10 cellular contexts compared by ENCODE assay signal in genomic region chr17:45282683-45283644, GRCh38. TPM values are rescaled to one million over a fixed set of nuclear protein-coding genes. Genes with fewer than 3 reads are reported as not detected.
DNase-seq lines count a peak whose midpoint lies in the region; ATAC-seq and TF ChIP-seq lines count a peak whose summit lies in the region.
"Had no signal": no experiment of that assay in that cellular context is flagged by ENCODE, and none has a peak within 500 bp of the region (broad histone marks: within the 10 kb centered on the region; RNA-seq: fewer than 3 reads in every experiment).

No MANE protein-coding gene starts in this region.

- no peak overlapping the region for H3K4me3 Mint-ChIP-seq in activated T-cell treated with anti-CD3 and anti-CD28 coated beads, Interleukin-2, amount 50 U/mL, for 72 hours
- H3K4me3 Mint-ChIP-seq in activated naive CD8-positive, alpha-beta T cell treated with anti-CD3 and anti-CD28 coated beads for 36 hours, result no peak overlapping the region

- ATAC-seq in activated T-cell treated with anti-CD3 and anti-CD28 coated beads, Interleukin-2, amount 50 U/mL, for 72 hours (replicated peaks in 1 of 2), result no peak
- ATAC-seq in upper lobe of left lung (ENCODE audit: low FRiP score in 2 of 2) (peak; percentile 19 to 82), HG03469 (IDR thresholded peaks at IDR 0.05; ENCODE audit: unreplicated experiment) (no peak)

- H3K27ac ChIP-seq in upper lobe of left lung (peak overlapping the region; percentile 20 to 52 (median 30)), SK-N-SH (ENCODE audit: low read depth in 2 of 2, low read length in 1 of 2) (no peak overlapping the region), thyroid gland (peak overlapping the region in 1 of 3 donors; percentile 25)

- no peak for TF ChIP-seq RAD21 in SK-N-SH (IDR thresholded peaks at IDR 0.05; ENCODE audit: low read length)

- H2AFZ ChIP-seq in SK-N-SH (ENCODE audit: low read depth), result no peak overlapping the region

- TF ChIP-seq POLR2A in upper lobe of left lung (IDR thresholded peaks at IDR 0.05) (no peak), thyroid gland (IDR thresholded peaks at IDR 0.05) (no peak)

- CTCF ChIA-PET in SK-N-SH (lab: Yijun Ruan, JAX), result interaction anchor here (0.8 to 1.7 kb wide), 9 partner anchors 17 to 111 kb away, joined by 3 to 12 read pairs (median 4); partner anchors contain the start of gene MAP3K14

- TF ChIP-seq CTCF in upper lobe of left lung (IDR thresholded peaks at IDR 0.05) (no peak), SK-N-SH (IDR thresholded peaks at IDR 0.05) (no peak), thyroid gland (IDR thresholded peaks at IDR 0.05) (no peak)

- H3K27me3 ChIP-seq in upper lobe of left lung, result no peaks in the 10 kb centered on the region
- H3K27me3 ChIP-seq in SK-N-SH (ENCODE audit: insufficient read depth), result no peaks in the 10 kb centered on the region
- no peaks in the 10 kb centered on the region for H3K27me3 ChIP-seq in thyroid gland

- no peak for TF ChIP-seq EP300 in upper lobe of left lung (IDR thresholded peaks at IDR 0.05)
- TF ChIP-seq EP300 in SK-N-SH (IDR thresholded peaks at IDR 0.05; ENCODE audit: borderline replicate concordance in 1 of 2, low read depth in 1 of 2, low read length in 1 of 2), result no peak

- WGBS in upper lobe of left lung, 2 donors, result 66 to 71% methylated on average over 16 to 21 of the region's 21 CpGs
- WGBS in SK-N-SH (ENCODE audit: low lambda C conversion rate), result 86% methylated on average over 20 of the region's 21 CpGs
- WGBS in thyroid gland, 2 donors, result 73 to 83% methylated on average over 15 to 21 of the region's 21 CpGs

- no peaks in the 10 kb centered on the region for H3K9me2 ChIP-seq in SK-N-SH

- H3F3A ChIP-seq in SK-N-SH (replicated peaks; ENCODE audit: insufficient read depth), result peaks cover 32% of the 10 kb centered on the region

- peaks cover 20 to 30% of the 10 kb centered on the region in 2 donors for H3K36me3 Mint-ChIP-seq in activated T-cell treated with anti-CD3 and anti-CD28 coated beads, Interleukin-2, amount 50 U/mL, for 72 hours (ENCODE audit: insufficient read depth in 2 of 2)
- peaks cover 19% of the 10 kb centered on the region for H3K36me3 Mint-ChIP-seq in activated naive CD8-positive, alpha-beta T cell treated with anti-CD3 and anti-CD28 coated beads for 36 hours

- H3K9me3 Mint-ChIP-seq in activated T-cell treated with anti-CD3 and anti-CD28 coated beads, Interleukin-2, amount 50 U/mL, for 72 hours, result no peaks in the 10 kb centered on the region
- no peaks in the 10 kb centered on the region for H3K9me3 Mint-ChIP-seq in activated naive CD8-positive, alpha-beta T cell treated with anti-CD3 and anti-CD28 coated beads for 36 hours

- peak overlapping the region; percentile 67 for H3K27ac Mint-ChIP-seq in activated T-cell treated with anti-CD3 and anti-CD28 coated beads, Interleukin-2, amount 50 U/mL, for 72 hours
- H3K27ac Mint-ChIP-seq in activated naive CD8-positive, alpha-beta T cell treated with anti-CD3 and anti-CD28 coated beads for 36 hours, result peak overlapping the region; percentile 29

- H3K9me3 ChIP-seq in upper lobe of left lung (no peaks in the 10 kb centered on the region), SK-N-SH (no peaks in the 10 kb centered on the region), thyroid gland (no peaks in the 10 kb centered on the region)

- H3K4me1 Mint-ChIP-seq in activated T-cell treated with anti-CD3 and anti-CD28 coated beads, Interleukin-2, amount 50 U/mL, for 72 hours (ENCODE audit: low read depth), result peaks cover 28% of the 10 kb centered on the region
- H3K4me1 Mint-ChIP-seq in activated naive CD8-positive, alpha-beta T cell treated with anti-CD3 and anti-CD28 coated beads for 36 hours, result peaks cover 11% of the 10 kb centered on the region

- H3K9ac ChIP-seq in SK-N-SH, result no peak overlapping the region

- H3K79me2 ChIP-seq in SK-N-SH (ENCODE audit: insufficient read depth), result peaks cover 8% of the 10 kb centered on the region; the same call in 1 of the 2 replicates

- intact Hi-C loops in thyroid gland (cut with DNase I), result loop anchor here (5.0 kb wide), 1 partner anchor 34 kb away; the partner anchor contains the start of gene MAP3K14

- DNase-seq in activated T-cell treated with anti-CD3 and anti-CD28 coated beads, Interleukin-2, amount 50 U/mL, for 72 hours, result no peak
- DNase-seq in activated T-cell treated with anti-CD3 and anti-CD28 coated beads for 4 hours, result no peak
- DNase-seq in activated naive CD8-positive, alpha-beta T cell treated with anti-CD3 and anti-CD28 coated beads for 36 hours, result no peak
- DNase-seq in left kidney (ENCODE audit: low read depth, low spot score), result peak; percentile 43
- peak in 1 of 2 donors; percentile 65 for DNase-seq in upper lobe of left lung
- no peak for DNase-seq in SK-N-SH
- DNase-seq in thyroid gland, result no peak
- DNase-seq: C1 segment of cervical spinal cord, SIG-M5 had no signal

- H3K4me2 ChIP-seq in SK-N-SH, result no peak overlapping the region

- no peaks in the 10 kb centered on the region for H3K27me3 Mint-ChIP-seq in activated T-cell treated with anti-CD3 and anti-CD28 coated beads, Interleukin-2, amount 50 U/mL, for 72 hours (ENCODE audit: low read depth)
- H3K27me3 Mint-ChIP-seq in activated naive CD8-positive, alpha-beta T cell treated with anti-CD3 and anti-CD28 coated beads for 36 hours, result no peaks in the 10 kb centered on the region

- POLR2A ChIA-PET in SK-N-SH (lab: Yijun Ruan, JAX), result interaction anchor here (0.6 kb wide), 1 partner anchor 10 kb away, joined by 4 read pairs; no protein-coding TSS in a partner anchor

- H3K4me1 ChIP-seq in upper lobe of left lung, result peaks cover 17 to 27% (median 25%) of the 10 kb centered on the region in 4 donors
- peaks cover 0 to 23% of the 10 kb centered on the region in 2 experiments; a peak in 2 of 4 replicates for H3K4me1 ChIP-seq in SK-N-SH (ENCODE audit: control insufficient read depth in 1 of 2, insufficient read depth in 2 of 2, low read depth in 1 of 2, low read length in 1 of 2)
- peaks cover 14 to 22% of the 10 kb centered on the region in 2 donors for H3K4me1 ChIP-seq in thyroid gland

- no peak overlapping the region for H3K4me3 ChIP-seq in upper lobe of left lung
- no peak overlapping the region for H3K4me3 ChIP-seq in SK-N-SH (ENCODE audit: low read depth in 2 of 2, low read length in 1 of 2)
- H3K4me3 ChIP-seq in thyroid gland (replicated peaks in 1 of 3), result no peak overlapping the region

- H4K20me1 ChIP-seq in SK-N-SH (ENCODE audit: insufficient read depth), result peaks cover 9% of the 10 kb centered on the region; the same call in 1 of the 2 replicates

- H3K36me3 ChIP-seq in upper lobe of left lung (peaks cover 6 to 67% (median 41%) of the 10 kb centered on the region in 4 donors), SK-N-SH (replicated peaks in 1 of 2; ENCODE audit: control insufficient read depth in 1 of 2, insufficient read depth in 2 of 2, low read length in 1 of 2) (peaks cover 44 to 49% of the 10 kb centered on the region in 2 experiments), thyroid gland (peaks cover 30 to 36% of the 10 kb centered on the region in 2 donors)

TF ChIP-seq in SK-N-SH, 30 proteins besides CTCF, POLR2A, EP300 and RAD21 (continues in another document):
- TF ChIP-seq USF1 (IDR thresholded peaks at IDR 0.05; ENCODE audit: borderline replicate concordance, low read depth) (no peak), ELF1 (IDR thresholded peaks at IDR 0.05) (no peak)
- TF ChIP-seq, protein P1, sequence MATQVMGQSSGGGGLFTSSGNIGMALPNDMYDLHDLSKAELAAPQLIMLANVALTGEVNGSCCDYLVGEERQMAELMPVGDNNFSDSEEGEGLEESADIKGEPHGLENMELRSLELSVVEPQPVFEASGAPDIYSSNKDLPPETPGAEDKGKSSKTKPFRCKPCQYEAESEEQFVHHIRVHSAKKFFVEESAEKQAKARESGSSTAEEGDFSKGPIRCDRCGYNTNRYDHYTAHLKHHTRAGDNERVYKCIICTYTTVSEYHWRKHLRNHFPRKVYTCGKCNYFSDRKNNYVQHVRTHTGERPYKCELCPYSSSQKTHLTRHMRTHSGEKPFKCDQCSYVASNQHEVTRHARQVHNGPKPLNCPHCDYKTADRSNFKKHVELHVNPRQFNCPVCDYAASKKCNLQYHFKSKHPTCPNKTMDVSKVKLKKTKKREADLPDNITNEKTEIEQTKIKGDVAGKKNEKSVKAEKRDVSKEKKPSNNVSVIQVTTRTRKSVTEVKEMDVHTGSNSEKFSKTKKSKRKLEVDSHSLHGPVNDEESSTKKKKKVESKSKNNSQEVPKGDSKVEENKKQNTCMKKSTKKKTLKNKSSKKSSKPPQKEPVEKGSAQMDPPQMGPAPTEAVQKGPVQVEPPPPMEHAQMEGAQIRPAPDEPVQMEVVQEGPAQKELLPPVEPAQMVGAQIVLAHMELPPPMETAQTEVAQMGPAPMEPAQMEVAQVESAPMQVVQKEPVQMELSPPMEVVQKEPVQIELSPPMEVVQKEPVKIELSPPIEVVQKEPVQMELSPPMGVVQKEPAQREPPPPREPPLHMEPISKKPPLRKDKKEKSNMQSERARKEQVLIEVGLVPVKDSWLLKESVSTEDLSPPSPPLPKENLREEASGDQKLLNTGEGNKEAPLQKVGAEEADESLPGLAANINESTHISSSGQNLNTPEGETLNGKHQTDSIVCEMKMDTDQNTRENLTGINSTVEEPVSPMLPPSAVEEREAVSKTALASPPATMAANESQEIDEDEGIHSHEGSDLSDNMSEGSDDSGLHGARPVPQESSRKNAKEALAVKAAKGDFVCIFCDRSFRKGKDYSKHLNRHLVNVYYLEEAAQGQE (IDR thresholded peaks at IDR 0.05; ENCODE audit: low read depth, low read length), result no peak

RNA-seq across cellular contexts. Expression of gene SPATA32, which starts 21.1 kb away (rescaled TPM):
- total RNA-seq in activated T-cell treated with anti-CD3 and anti-CD28 coated beads, Interleukin-2, amount 50 U/mL, for 72 hours, result 1 to 10 TPM; 1.4 to 1.7 TPM
- under 1 TPM; 0.62 to 0.68 TPM for total RNA-seq in activated naive CD8-positive, alpha-beta T cell treated with anti-CD3 and anti-CD28 coated beads for 36 hours
- total RNA-seq in upper lobe of left lung (under 1 TPM in 1 of 6 donors, not detected in 5; 0.20 TPM), thyroid gland (not detected)
- polyA plus RNA-seq in SK-N-SH (2012; rRNA removed), result 0.08 TPM in 1 of 2 replicates, not detected in the other
- polyA plus RNA-seq in SK-N-SH (2012; cell fraction: cytosol; rRNA removed), result not detected in 2 replicates
- polyA plus RNA-seq in SK-N-SH (2012; cell fraction: nucleus; rRNA removed), result 0.10 TPM in 1 of 2 replicates, not detected in the other

RNA-seq across cellular contexts. Expression of gene MAP3K14, which starts 33.9 kb away (rescaled TPM):
- total RNA-seq in activated T-cell treated with anti-CD3 and anti-CD28 coated beads, Interleukin-2, amount 50 U/mL, for 72 hours, result 10 to 100 TPM; 71.8 to 78.0 TPM
- total RNA-seq in activated naive CD8-positive, alpha-beta T cell treated with anti-CD3 and anti-CD28 coated beads for 36 hours, result 10 to 100 TPM; 27.1 to 28.3 TPM
- total RNA-seq in upper lobe of left lung (10 to 100 TPM; 11.4 to 17.8 (median 13.5) TPM), thyroid gland (10 to 100 TPM in 1 of 4 donors, 1 to 10 TPM in 3; 4.1 to 21.7 (median 6.2) TPM)
- polyA plus RNA-seq in SK-N-SH (2012; rRNA removed), result 11.9 and 13.7 TPM in 2 replicates
- polyA plus RNA-seq in SK-N-SH (2012; cell fraction: cytosol; rRNA removed), result 4.4 and 7.2 TPM in 2 replicates
- polyA plus RNA-seq in SK-N-SH (2012; cell fraction: nucleus; rRNA removed), result 51.1 and 59.6 TPM in 2 replicates

Comparison
In these comparisons a context has a peak if more than half of its experiments do, and no peak if none do; other contexts are left out.
1. ATAC-seq: peak in upper lobe of left lung (2 of 2); none in activated T-cell treated with anti-CD3 and anti-CD28 coated beads, Interleukin-2, amount 50 U/mL, for 72 hours (0 of 2) and HG03469 (single experiment).
2. H3K27ac ChIP-seq: peak in upper lobe of left lung (4 of 4); none in SK-N-SH (0 of 2).